ENCODE assay signal across 7 cellular contexts in genomic region chr22:22576244-22576988, GRCh38. TPM values are rescaled to one million over a fixed set of nuclear protein-coding genes. Genes with fewer than 3 reads are reported as not detected.
DNase-seq lines count a peak whose midpoint lies in the region; ATAC-seq, FAIRE-seq and TF ChIP-seq lines count a peak whose summit lies in the region.

No MANE protein-coding gene starts in this region.

- no peaks in the 10 kb centered on the region for H3K36me3 ChIP-seq in mesenchymal stem cell (ENCODE audit: control insufficient read depth in 1 of 2, insufficient read depth in 2 of 2, low read depth in 1 of 2, low read length in 2 of 2)
- no peaks in the 10 kb centered on the region for H3K36me3 ChIP-seq in effector memory CD4-positive, alpha-beta T cell (ENCODE audit: control insufficient read depth, insufficient read depth, low read length)

- H3K4me1 Mint-ChIP-seq in T-helper 17 cell, result peaks cover 3% of the 10 kb centered on the region

- H3K4me2 ChIP-seq in mesenchymal stem cell (ENCODE audit: low read length, poor library complexity, severe bottlenecking), result no peak overlapping the region

- H3K4me3 ChIP-seq in mesenchymal stem cell (ENCODE audit: insufficient read depth in 1 of 2, low read depth in 1 of 2, low read length in 2 of 2), result no peak overlapping the region
- no peak overlapping the region for H3K4me3 ChIP-seq in effector memory CD4-positive, alpha-beta T cell (ENCODE audit: insufficient read depth, low read depth, low read length, poor library complexity, severe bottlenecking)

- no peak overlapping the region for H2AK5ac ChIP-seq in mesenchymal stem cell (ENCODE audit: low read length, severe bottlenecking)

- H3K9me3 ChIP-seq in T-helper 17 cell (ENCODE audit: control insufficient read depth, low read length, poor library complexity, severe bottlenecking) (peaks cover 2% of the 10 kb centered on the region), mesenchymal stem cell (ENCODE audit: control insufficient read depth, low read length) (no peaks in the 10 kb centered on the region)
- H3K9me3 ChIP-seq in effector memory CD4-positive, alpha-beta T cell (ENCODE audit: control insufficient read depth, low read length), result no peaks in the 10 kb centered on the region

- H4K8ac ChIP-seq in mesenchymal stem cell (ENCODE audit: low read length), result no peak overlapping the region

- peak; percentile 35 for ATAC-seq in T-helper 17 cell
- ATAC-seq in HG02981 (IDR thresholded peaks at IDR 0.05; ENCODE audit: unreplicated experiment), result no peak

- peak; percentile 23 for FAIRE-seq in G401.6 (lab: Jason Lieb, UNC)

- H2BK12ac ChIP-seq in mesenchymal stem cell (ENCODE audit: low read length in 2 of 2), result no peak overlapping the region

- 41% methylated on average over 7 of the region's 8 CpGs for WGBS in mesenchymal stem cell

- H3K27me3 ChIP-seq in mesenchymal stem cell (ENCODE audit: control insufficient read depth in 1 of 2, insufficient read depth in 1 of 2, low read length in 2 of 2), result peaks cover 6 to 40% of the 10 kb centered on the region in 2 experiments
- H3K27me3 ChIP-seq in effector memory CD4-positive, alpha-beta T cell (replicated peaks; ENCODE audit: control insufficient read depth, insufficient read depth, low read length, poor library complexity, severe bottlenecking), result no peaks in the 10 kb centered on the region

- DNase-seq in T-helper 17 cell (peak in 1 of 3 donors; percentile 26), dermis blood vessel endothelial cell (peak; percentile 64), mesenchymal stem cell (peak; percentile 16)
- DNase-seq in effector memory CD4-positive, alpha-beta T cell, result no peak

- no peak overlapping the region for H2BK120ac ChIP-seq in mesenchymal stem cell (ENCODE audit: low read depth, low read length)

- no peak overlapping the region for H3K14ac ChIP-seq in mesenchymal stem cell (ENCODE audit: low read length in 2 of 2)

- H3K79me1 ChIP-seq in mesenchymal stem cell (replicated peaks; ENCODE audit: low read length, poor library complexity, severe bottlenecking), result no peaks in the 10 kb centered on the region

- H3K4ac ChIP-seq in mesenchymal stem cell (ENCODE audit: low read depth in 1 of 2, low read length in 2 of 2), result no peak overlapping the region

- no peak overlapping the region for H2BK5ac ChIP-seq in mesenchymal stem cell (ENCODE audit: low read depth, low read length, poor library complexity, severe bottlenecking)

- H3K18ac ChIP-seq in mesenchymal stem cell (ENCODE audit: low read depth in 1 of 2, low read length in 2 of 2), result no peak overlapping the region

- no peak overlapping the region for H2BK15ac ChIP-seq in mesenchymal stem cell (ENCODE audit: low read depth, poor library complexity, severe bottlenecking)

- H3K36me3 Mint-ChIP-seq in T-helper 17 cell (ENCODE audit: low read depth), result no peaks in the 10 kb centered on the region

- no peak overlapping the region for H2AFZ ChIP-seq in mesenchymal stem cell (ENCODE audit: low read depth, low read length)

- no peak overlapping the region for H3K23ac ChIP-seq in mesenchymal stem cell (ENCODE audit: low read length in 2 of 2)

- peak; percentile 89 for TF ChIP-seq CTCF in LNCAP (IDR thresholded peaks at IDR 0.05)

- no peak overlapping the region for H3K27ac ChIP-seq in mesenchymal stem cell (ENCODE audit: low read length, poor library complexity, severe bottlenecking)
- H3K27ac ChIP-seq in effector memory CD4-positive, alpha-beta T cell (ENCODE audit: insufficient read depth, low read length, poor library complexity, severe bottlenecking), result no peak overlapping the region

- H3K4me1 ChIP-seq in mesenchymal stem cell (ENCODE audit: control insufficient read depth, insufficient read depth, low read depth, low read length), result peaks cover 5% of the 10 kb centered on the region
- no peaks in the 10 kb centered on the region for H3K4me1 ChIP-seq in effector memory CD4-positive, alpha-beta T cell (ENCODE audit: control insufficient read depth, insufficient read depth, low read length, poor library complexity, severe bottlenecking)

- H3K4me3 Mint-ChIP-seq in T-helper 17 cell, result no peak overlapping the region

- H3K27ac Mint-ChIP-seq in T-helper 17 cell, result no peak overlapping the region

- no peak overlapping the region for H3K9ac ChIP-seq in mesenchymal stem cell (ENCODE audit: low read length)

- H4K91ac ChIP-seq in mesenchymal stem cell (ENCODE audit: low read length), result no peak overlapping the region

- H3K27me3 Mint-ChIP-seq in T-helper 17 cell, result peaks cover 32% of the 10 kb centered on the region

RNA-seq across cellular contexts. Expression of gene PRAME, which starts 17.4 kb away (rescaled TPM):
- total RNA-seq in T-helper 17 cell (not detected), dermis blood vessel endothelial cell (not detected in 2 replicates)
- not detected for polyA plus RNA-seq in mesenchymal stem cell (2013, experiment 1 of 2)
- polyA plus RNA-seq in mesenchymal stem cell (2013, experiment 2 of 2), result not detected

RNA-seq across cellular contexts. Expression of gene ZNF280A, which starts 56.3 kb away (rescaled TPM):
- not detected for total RNA-seq in T-helper 17 cell
- not detected in 2 replicates for total RNA-seq in dermis blood vessel endothelial cell
- not detected for polyA plus RNA-seq in mesenchymal stem cell (2013, experiment 1 of 2)
- polyA plus RNA-seq in mesenchymal stem cell (2013, experiment 2 of 2), result not detected

Comparison
In these comparisons a context has a peak if more than half of its experiments do, and no peak if none do; other contexts are left out.
1. DNase-seq: peak in dermis blood vessel endothelial cell (single experiment) and mesenchymal stem cell (single experiment); none in effector memory CD4-positive, alpha-beta T cell (0 of 3).